ENCODE assay signal across 25 cellular contexts in genomic region chr3:155106059-155106458, GRCh38. TPM values are rescaled to one million over a fixed set of nuclear protein-coding genes. Genes with fewer than 3 reads are reported as not detected.
A peak's percentile ranks its signal among the peaks of the same experiment; 100 is the strongest.
DNase-seq lines count a peak whose midpoint lies in the region; ATAC-seq and TF ChIP-seq lines count a peak whose summit lies in the region.
"Had no signal": no experiment of that assay in that cellular context is flagged by ENCODE, and none has a peak within 500 bp of the region (broad histone marks: within the 10 kb centered on the region; RNA-seq: fewer than 3 reads in every experiment).

No MANE protein-coding gene starts in this region.

- no peaks in the 10 kb centered on the region for H3K27me3 Mint-ChIP-seq in endodermal cell (ENCODE audit: insufficient read depth)

- H3K9ac ChIP-seq in mesenchymal stem cell (ENCODE audit: low read length) (no peak overlapping the region), endodermal cell (ENCODE audit: extremely low read depth, low read length, poor library complexity, severe bottlenecking) (no peak overlapping the region)
- H3K9ac ChIP-seq: GM23248 had no signal

- H3K4me3 Mint-ChIP-seq in endodermal cell, result no peak overlapping the region
- H3K4me3 Mint-ChIP-seq: CD14-positive monocyte; CD8-positive, alpha-beta memory T cell had no signal

- no peak overlapping the region for H3K4me3 ChIP-seq in AG10803 (ENCODE audit: low read length)
- H3K4me3 ChIP-seq in mesenchymal stem cell (ENCODE audit: insufficient read depth in 1 of 2, low read depth in 1 of 2, low read length in 2 of 2), result peak overlapping the region in 1 of 2 experiments; percentile 11
- no peak overlapping the region for H3K4me3 ChIP-seq in right lobe of liver
- no peak overlapping the region for H3K4me3 ChIP-seq in endodermal cell (ENCODE audit: low read length)
- H3K4me3 ChIP-seq: GM23248 had no signal

- peak; percentile 14 for DNase-seq in AG10803 (ENCODE audit: low read depth)
- DNase-seq in M059J (ENCODE audit: low read depth), result peak; percentile 25
- peak; percentile 49 for DNase-seq in amniotic epithelial cell (ENCODE audit: low read depth)
- peak; percentile 34 for DNase-seq in mesenchymal stem cell
- no peak for DNase-seq in right lobe of liver
- no peak for DNase-seq in NCI-H2029 treated with DMSO at 0.1 percent for 48 hours (lab: John Stamatoyannopoulos, UW)
- DNase-seq in endodermal cell, result no peak
- DNase-seq: BE2C; CD8-positive, alpha-beta memory T cell; DMS 273 treated with DMSO at 0.1 percent for 48 hours; DMS79; GM23248; H7; KBM-7; NCI-H1048; NCI-H1417 treated with DMSO at 0.1 percent for 48 hours; NCI-H187; NCI-H2171 treated with DMSO at 0.1 percent for 48 hours; NCI-H524; NCI-H748 treated with DMSO at 0.1 percent for 48 hours; SHP77 had no signal

- H3K23ac ChIP-seq in mesenchymal stem cell (ENCODE audit: low read length in 2 of 2), result no peak overlapping the region

- H3K4me1 ChIP-seq in mesenchymal stem cell (ENCODE audit: control insufficient read depth, insufficient read depth, low read depth, low read length) (peaks cover 3% of the 10 kb centered on the region), right lobe of liver (no peaks in the 10 kb centered on the region), endodermal cell (ENCODE audit: control insufficient read depth, insufficient read depth, low read length) (no peaks in the 10 kb centered on the region)
- H3K4me1 ChIP-seq: BE2C had no signal

- peaks cover 2% of the 10 kb centered on the region for H3K79me1 ChIP-seq in mesenchymal stem cell (replicated peaks; ENCODE audit: low read length, poor library complexity, severe bottlenecking)

- no CpG with 5 or more reads among the region's 1 CpG for WGBS in mesenchymal stem cell
- 55% methylated on average over 1 of the region's 1 CpG for WGBS in right lobe of liver (ENCODE audit: insufficient coverage, low coverage, low lambda C conversion rate, missing lambda C conversion rate)
- 100% methylated on average over 1 of the region's 1 CpG; no CpG with 5 or more reads in 1 of the 2 experiments for WGBS in endodermal cell (ENCODE audit: insufficient coverage in 1 of 2, insufficient read length in 1 of 2), 2 experiments

- ATAC-seq in HG02840 (IDR thresholded peaks at IDR 0.05; ENCODE audit: low FRiP score, unreplicated experiment), result no peak
- ATAC-seq in right lobe of liver, result no peak

- TF ChIP-seq CTCF in AG10803 (conservative IDR thresholded peaks at IDR 0.05; ENCODE audit: low read length) (no peak), right lobe of liver (IDR thresholded peaks at IDR 0.05) (no peak), endodermal cell (conservative IDR thresholded peaks at IDR 0.05) (no peak)

- peaks cover 3% of the 10 kb centered on the region for H3K4me1 Mint-ChIP-seq in endodermal cell

- no peaks in the 10 kb centered on the region for H3K36me3 Mint-ChIP-seq in endodermal cell (ENCODE audit: low read depth)
- H3K36me3 Mint-ChIP-seq: CD14-positive monocyte; CD8-positive, alpha-beta memory T cell had no signal

- intact Hi-C loops in right lobe of liver (cut with DNase I), result no loop called here

- no peak overlapping the region for H3K18ac ChIP-seq in mesenchymal stem cell (ENCODE audit: low read depth in 1 of 2, low read length in 2 of 2)

- no peak for TF ChIP-seq POLR2A in right lobe of liver (IDR thresholded peaks at IDR 0.05)

- no peak overlapping the region for H4K91ac ChIP-seq in mesenchymal stem cell (ENCODE audit: low read length)

- H3K27ac ChIP-seq in mesenchymal stem cell (ENCODE audit: low read length, poor library complexity, severe bottlenecking), result no peak overlapping the region
- no peak overlapping the region for H3K27ac ChIP-seq in right lobe of liver
- no peak overlapping the region for H3K27ac ChIP-seq in endodermal cell (ENCODE audit: low read depth, low read length)
- H3K27ac ChIP-seq: 22Rv1, GM23248, RWPE1 had no signal

- H3K14ac ChIP-seq in mesenchymal stem cell (ENCODE audit: low read length in 2 of 2), result no peak overlapping the region

- H3K27me3 ChIP-seq in mesenchymal stem cell (ENCODE audit: control insufficient read depth in 1 of 2, insufficient read depth in 1 of 2, low read length in 2 of 2) (no peaks in the 10 kb centered on the region), right lobe of liver (no peaks in the 10 kb centered on the region), endodermal cell (ENCODE audit: control insufficient read depth, insufficient read depth, low read length, poor library complexity, severe bottlenecking) (no peaks in the 10 kb centered on the region)
- H3K27me3 ChIP-seq: BE2C had no signal

- no peak overlapping the region for H2BK5ac ChIP-seq in mesenchymal stem cell (ENCODE audit: low read depth, low read length, poor library complexity, severe bottlenecking)

- H4K8ac ChIP-seq in mesenchymal stem cell (ENCODE audit: low read length), result no peak overlapping the region

- H3K4me2 ChIP-seq in mesenchymal stem cell (ENCODE audit: low read length, poor library complexity, severe bottlenecking), result no peak overlapping the region

- H3K4ac ChIP-seq in mesenchymal stem cell (ENCODE audit: low read depth in 1 of 2, low read length in 2 of 2), result no peak overlapping the region

- H3K36me3 ChIP-seq in mesenchymal stem cell (ENCODE audit: control insufficient read depth in 1 of 2, insufficient read depth in 2 of 2, low read depth in 1 of 2, low read length in 2 of 2) (peaks cover 0 to 71% of the 10 kb centered on the region in 2 experiments), right lobe of liver (no peaks in the 10 kb centered on the region), endodermal cell (ENCODE audit: control insufficient read depth, insufficient read depth, low read length) (no peaks in the 10 kb centered on the region)
- H3K36me3 ChIP-seq: BE2C had no signal

- H3K9me3 Mint-ChIP-seq in endodermal cell, result no peaks in the 10 kb centered on the region

- no peak overlapping the region for H2AK5ac ChIP-seq in mesenchymal stem cell (ENCODE audit: low read length, severe bottlenecking)

- H2BK15ac ChIP-seq in mesenchymal stem cell (ENCODE audit: low read depth, poor library complexity, severe bottlenecking), result no peak overlapping the region

- no peak overlapping the region for H2BK12ac ChIP-seq in mesenchymal stem cell (ENCODE audit: low read length in 2 of 2)

- no peak overlapping the region for H2AFZ ChIP-seq in mesenchymal stem cell (ENCODE audit: low read depth, low read length)
- H2AFZ ChIP-seq: GM23248 had no signal

- peaks cover 3% of the 10 kb centered on the region for H3K9me3 ChIP-seq in mesenchymal stem cell (ENCODE audit: control insufficient read depth, low read length)
- no peaks in the 10 kb centered on the region for H3K9me3 ChIP-seq in right lobe of liver
- H3K9me3 ChIP-seq in endodermal cell (ENCODE audit: control insufficient read depth, low read length), result peaks cover 4% of the 10 kb centered on the region
- H3K9me3 ChIP-seq: BE2C had no signal

- H2BK120ac ChIP-seq in mesenchymal stem cell (ENCODE audit: low read depth, low read length), result no peak overlapping the region

- H3K27ac Mint-ChIP-seq in endodermal cell, result no peak overlapping the region
- H3K27ac Mint-ChIP-seq: CD14-positive monocyte; CD8-positive, alpha-beta memory T cell had no signal

RNA-seq across cellular contexts. Expression of gene MME, which starts 25.9 kb away (rescaled TPM):
- 45.1 and 51.7 TPM in 2 replicates for total RNA-seq in M059J (2014; rRNA removed; shearing (Covaris generic))
- polyA plus RNA-seq in mesenchymal stem cell (2013, experiment 1 of 2), result 87.9 TPM
- polyA plus RNA-seq in mesenchymal stem cell (2013, experiment 2 of 2), result 88.5 TPM
- 10 to 100 TPM in 5 of 6 experiments, 1 to 10 TPM in 1; 9.9 to 79.1 (median 35.1) TPM for total RNA-seq in right lobe of liver
- total RNA-seq in endodermal cell, result 10 to 100 TPM; 30.2 to 31.9 TPM
- 8.5 TPM for polyA plus RNA-seq in endodermal cell (2013, experiment 1 of 2)
- polyA plus RNA-seq in endodermal cell (2013, experiment 2 of 2), result 10.8 TPM

Comparison
In these comparisons a context has a peak if more than half of its experiments do, and no peak if none do; other contexts are left out.
1. DNase-seq: peak in AG10803 (single experiment), M059J (single experiment), amniotic epithelial cell (single experiment) and mesenchymal stem cell (single experiment); none in right lobe of liver (0 of 3), NCI-H2029 treated with DMSO at 0.1 percent for 48 hours (single experiment) and endodermal cell (single experiment).